Comparison of ENCODE assay signal across 10 cellular contexts in the genomic region with DNA sequence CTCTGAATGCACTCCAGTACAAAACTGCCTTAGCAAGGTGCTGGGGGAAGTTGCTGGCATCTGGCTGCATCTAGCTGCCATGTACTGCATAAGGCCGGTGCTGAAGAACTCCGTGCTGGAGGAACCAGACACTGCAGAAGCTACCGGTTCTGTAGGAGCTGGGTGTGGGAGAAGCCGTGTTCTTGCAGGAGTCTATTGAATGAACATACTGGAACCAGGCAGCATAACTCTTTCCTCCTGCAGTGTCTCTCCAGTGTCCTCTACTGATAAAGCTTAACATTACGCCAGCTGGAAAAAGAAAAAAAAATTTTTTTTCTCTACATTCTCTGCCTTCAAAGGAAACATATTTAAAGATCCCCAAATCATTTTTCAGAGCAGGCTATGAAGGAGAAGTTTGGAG. TPM values are rescaled to one million over a fixed set of nuclear protein-coding genes. Genes with fewer than 3 reads are reported as not detected.
DNase-seq lines count a peak whose midpoint lies in the region; ATAC-seq, FAIRE-seq and TF ChIP-seq lines count a peak whose summit lies in the region.
"Had no signal": no experiment of that assay in that cellular context is flagged by ENCODE, and none has a peak within 500 bp of the region (broad histone marks: within the 10 kb centered on the region; RNA-seq: fewer than 3 reads in every experiment).

No MANE protein-coding gene starts in this region.

- H3K4me1 Mint-ChIP-seq in natural killer cell (no peaks in the 10 kb centered on the region), CD14-positive monocyte (no peaks in the 10 kb centered on the region)

- H3K36me3 ChIP-seq in WERI-Rb-1, result peaks cover 5% of the 10 kb centered on the region

- TF ChIP-seq POLR2A in H54 (IDR thresholded peaks at IDR 0.05; ENCODE audit: low read depth, low read length), result no peak

- H3K27me3 ChIP-seq in WERI-Rb-1 (ENCODE audit: insufficient read depth, low read depth, severe bottlenecking), result no peaks in the 10 kb centered on the region

- intact Hi-C loops in left colon (cut with DNase I, micrococcal nuclease) (no loop called here), natural killer cell (cut with micrococcal nuclease) (no loop called here), CD14-positive monocyte (cut with micrococcal nuclease) (no loop called here)

- H3K27ac ChIP-seq in WERI-Rb-1, result no peak overlapping the region

- H3K27ac Mint-ChIP-seq in natural killer cell, result no peak overlapping the region
- H3K27ac Mint-ChIP-seq in CD14-positive monocyte, result no peak overlapping the region

- FAIRE-seq in H54 (lab: Jason Lieb, UNC), result peak; percentile 71
- FAIRE-seq: islet of Langerhans had no signal

- no peak overlapping the region for H3K4me3 Mint-ChIP-seq in natural killer cell
- H3K4me3 Mint-ChIP-seq in CD14-positive monocyte, result no peak overlapping the region

- TF ChIP-seq CTCF in AG10803 (conservative IDR thresholded peaks at IDR 0.05; ENCODE audit: low read length), result peak; percentile 42
- peak; percentile 44; the same call in 1 of the 2 replicates for TF ChIP-seq CTCF in WERI-Rb-1 (IDR thresholded peaks at IDR 0.05; ENCODE audit: low read depth, low read length)
- no peak for TF ChIP-seq CTCF in natural killer cell (IDR thresholded peaks at IDR 0.05)
- TF ChIP-seq CTCF in CD14-positive monocyte (IDR thresholded peaks at IDR 0.05), result no peak

- no peaks in the 10 kb centered on the region for H3K36me3 Mint-ChIP-seq in natural killer cell
- H3K36me3 Mint-ChIP-seq in CD14-positive monocyte, result peaks cover 7 to 10% of the 10 kb centered on the region in 2 donors

- H3K27me3 Mint-ChIP-seq in natural killer cell (ENCODE audit: low read depth in 2 of 2) (no peaks in the 10 kb centered on the region), CD14-positive monocyte (ENCODE audit: low read depth in 3 of 3) (no peaks in the 10 kb centered on the region)

- DNase-seq in AG10803 (ENCODE audit: low read depth) (peak; percentile 16), H54 (ENCODE audit: insufficient read length, low spot score) (no peak), WERI-Rb-1 (no peak), left colon (no peak), NCI-H345 treated with DMSO at 0.1 percent for 48 hours (lab: John Stamatoyannopoulos, UW; ENCODE audit: unreplicated experiment) (no peak), natural killer cell (no peak), CD14-positive monocyte (ENCODE audit: low spot score) (no peak)
- no peak for DNase-seq in stimulated activated naive CD8-positive, alpha-beta T cell treated with anti-CD3 and anti-CD28 coated beads, Interleukin-15, Interleukin-2, amounts not matched to agents 100 U/mL and 50 U/mL, for 24 hours
- DNase-seq: cerebellar nuclear complex had no signal

- H3K9me3 Mint-ChIP-seq in natural killer cell (no peaks in the 10 kb centered on the region), CD14-positive monocyte (no peaks in the 10 kb centered on the region)

- H3K9me3 ChIP-seq in WERI-Rb-1 (ENCODE audit: severe bottlenecking), result no peaks in the 10 kb centered on the region

- peak; percentile 53 for ATAC-seq in left colon
- ATAC-seq in natural killer cell, result no peak
- no peak for ATAC-seq in stimulated activated naive CD8-positive, alpha-beta T cell treated with anti-CD3 and anti-CD28 coated beads, Interleukin-15, Interleukin-2, amounts not matched to agents 100 U/mL and 50 U/mL, for 24 hours

- H3K4me3 ChIP-seq in AG10803 (ENCODE audit: low read length), result no peak overlapping the region
- H3K4me3 ChIP-seq in WERI-Rb-1 (ENCODE audit: low read depth, low read length), result no peak overlapping the region

RNA-seq across cellular contexts. Expression of a gene that starts 38.5 kb away (rescaled TPM):
- total RNA-seq in left colon, result 10 to 100 TPM; 54.1 to 58.4 TPM
- 10 to 100 TPM; 54.7 to 74.2 (median 70.4) TPM for total RNA-seq in natural killer cell
- 1 to 10 TPM in 1 of 2 donors, under 1 TPM in 1; 0.27 to 1.1 TPM for polyA plus RNA-seq in CD14-positive monocyte

Comparison
In these comparisons a context has a peak if more than half of its experiments do, and no peak if none do; other contexts are left out.
1. CTCF ChIP-seq: peak in AG10803 (single experiment) and WERI-Rb-1 (single experiment); none in natural killer cell (single experiment) and CD14-positive monocyte (single experiment).